21 cellular contexts compared by ENCODE assay signal in the genomic region with DNA sequence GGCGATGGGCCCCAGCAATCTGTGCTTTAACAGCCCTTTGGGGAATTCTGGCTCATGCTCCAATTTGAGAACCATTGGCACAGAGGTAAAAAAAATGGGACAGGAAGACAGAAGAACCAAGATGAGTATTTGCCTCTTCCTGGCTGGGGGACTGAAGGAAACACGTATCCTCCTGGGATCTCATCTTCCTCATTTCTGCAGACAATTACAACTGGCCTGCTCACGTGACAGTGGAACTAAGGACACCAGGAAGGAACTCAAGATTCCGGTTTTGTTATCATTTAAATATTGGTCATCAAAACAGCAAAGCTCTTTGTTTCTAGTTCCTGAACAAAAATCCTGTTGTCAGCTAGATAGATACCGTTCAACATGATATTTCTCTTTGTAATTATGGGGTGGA.
"Had no signal": no experiment of that assay in that cellular context is flagged by ENCODE, and none has a peak within 500 bp of the region (broad histone marks: within the 10 kb centered on the region; RNA-seq: fewer than 3 reads in every experiment).

No MANE protein-coding gene starts in this region.

- ATAC-seq: gastrocnemius medialis; left lung; pancreas; psoas muscle; sciatic nerve; stimulated activated naive B cell treated with anti-CD40 and anti-IgM and Interleukin-4, amounts not matched to agents 10 μg/mL and 1 μg/mL and 100 μg/mL, for 72 hours had no signal

- H3K27ac ChIP-seq: epithelial cell of prostate, esophagus muscularis mucosa, gastrocnemius medialis, heart right ventricle, left lung, pancreas, psoas muscle, spleen, stomach had no signal

- DNase-seq: effector memory CD4-positive, alpha-beta T cell; heart right ventricle; hypothalamus; left lung; mesendoderm; naive B cell; occipital lobe; pancreas; psoas muscle; retina; spleen; stimulated activated CD4-positive, alpha-beta T cell treated with anti-CD3 and anti-CD28 coated beads, Interleukin-15, amount 100 ng/mL, for 24 hours; stimulated activated CD4-positive, alpha-beta T cell treated with anti-CD3 and anti-CD28 coated beads, Interleukin-1b, Interleukin-23, amount 100 ng/mL, for 48 hours; stimulated activated CD4-positive, alpha-beta T cell treated with anti-CD3 and anti-CD28 coated beads, Interleukin-4, amount 100 ng/mL, for 4 hours; stimulated activated naive B cell treated with anti-CD40 and anti-IgM and Interleukin-4, amounts not matched to agents 10 μg/mL and 1 μg/mL and 100 μg/mL, for 72 hours; stomach; trophoblast cell had no signal
